ENCODE assay signal across 1 cellular context in the genomic region with DNA sequence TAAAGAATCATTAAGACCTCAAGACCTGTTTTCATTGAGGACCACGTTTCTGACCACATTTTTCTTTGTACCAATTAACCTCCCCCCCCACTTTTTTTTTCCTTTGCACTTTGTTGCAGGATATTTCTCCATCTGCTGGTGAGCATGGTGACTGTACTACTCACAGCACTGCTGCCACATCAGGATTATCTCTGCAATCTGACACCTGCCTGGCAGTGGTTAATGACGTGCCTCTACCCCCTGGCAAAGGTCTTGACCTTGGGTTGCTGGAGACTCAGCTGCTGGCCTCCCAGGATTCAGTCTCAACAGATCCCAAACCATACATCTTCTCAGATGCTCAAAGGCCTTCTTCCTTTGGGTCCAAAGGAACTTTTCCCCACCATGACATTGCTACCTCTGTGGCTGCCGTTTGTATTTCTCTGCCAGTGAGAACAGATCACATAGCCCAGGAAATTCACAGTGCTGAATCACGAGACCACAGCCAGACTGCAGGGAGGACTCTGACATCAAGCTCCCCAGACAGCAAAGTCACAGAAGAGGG.
TF ChIP-seq lines count a peak whose summit lies in the region.

No MANE protein-coding gene starts in this region.

TF ChIP-seq in SK-N-SH treated with all-trans-retinoic acid at 6 μM for 48 hours, 23 proteins besides CTCF, POLR2A, EP300 and RAD21 (continued from another document):
- TF ChIP-seq, protein P1, sequence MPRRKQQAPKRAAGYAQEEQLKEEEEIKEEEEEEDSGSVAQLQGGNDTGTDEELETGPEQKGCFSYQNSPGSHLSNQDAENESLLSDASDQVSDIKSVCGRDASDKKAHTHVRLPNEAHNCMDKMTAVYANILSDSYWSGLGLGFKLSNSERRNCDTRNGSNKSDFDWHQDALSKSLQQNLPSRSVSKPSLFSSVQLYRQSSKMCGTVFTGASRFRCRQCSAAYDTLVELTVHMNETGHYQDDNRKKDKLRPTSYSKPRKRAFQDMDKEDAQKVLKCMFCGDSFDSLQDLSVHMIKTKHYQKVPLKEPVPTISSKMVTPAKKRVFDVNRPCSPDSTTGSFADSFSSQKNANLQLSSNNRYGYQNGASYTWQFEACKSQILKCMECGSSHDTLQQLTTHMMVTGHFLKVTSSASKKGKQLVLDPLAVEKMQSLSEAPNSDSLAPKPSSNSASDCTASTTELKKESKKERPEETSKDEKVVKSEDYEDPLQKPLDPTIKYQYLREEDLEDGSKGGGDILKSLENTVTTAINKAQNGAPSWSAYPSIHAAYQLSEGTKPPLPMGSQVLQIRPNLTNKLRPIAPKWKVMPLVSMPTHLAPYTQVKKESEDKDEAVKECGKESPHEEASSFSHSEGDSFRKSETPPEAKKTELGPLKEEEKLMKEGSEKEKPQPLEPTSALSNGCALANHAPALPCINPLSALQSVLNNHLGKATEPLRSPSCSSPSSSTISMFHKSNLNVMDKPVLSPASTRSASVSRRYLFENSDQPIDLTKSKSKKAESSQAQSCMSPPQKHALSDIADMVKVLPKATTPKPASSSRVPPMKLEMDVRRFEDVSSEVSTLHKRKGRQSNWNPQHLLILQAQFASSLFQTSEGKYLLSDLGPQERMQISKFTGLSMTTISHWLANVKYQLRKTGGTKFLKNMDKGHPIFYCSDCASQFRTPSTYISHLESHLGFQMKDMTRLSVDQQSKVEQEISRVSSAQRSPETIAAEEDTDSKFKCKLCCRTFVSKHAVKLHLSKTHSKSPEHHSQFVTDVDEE (CRISPR knock-in tag; IDR thresholded peaks at IDR 0.05): no peak
- TF ChIP-seq ESRRG (CRISPR knock-in tag; IDR thresholded peaks at IDR 0.05) (no peak), ZNF8 (CRISPR knock-in tag; IDR thresholded peaks at IDR 0.05) (no peak), OSR1 (CRISPR knock-in tag; IDR thresholded peaks at IDR 0.05) (no peak), BACH2 (CRISPR knock-in tag; IDR thresholded peaks at IDR 0.05; ENCODE audit: borderline replicate concordance) (no peak), ZFP3 (CRISPR knock-in tag; IDR thresholded peaks at IDR 0.05) (no peak), ISL1 (CRISPR knock-in tag; IDR thresholded peaks at IDR 0.05) (no peak)
- TF ChIP-seq, protein P2, sequence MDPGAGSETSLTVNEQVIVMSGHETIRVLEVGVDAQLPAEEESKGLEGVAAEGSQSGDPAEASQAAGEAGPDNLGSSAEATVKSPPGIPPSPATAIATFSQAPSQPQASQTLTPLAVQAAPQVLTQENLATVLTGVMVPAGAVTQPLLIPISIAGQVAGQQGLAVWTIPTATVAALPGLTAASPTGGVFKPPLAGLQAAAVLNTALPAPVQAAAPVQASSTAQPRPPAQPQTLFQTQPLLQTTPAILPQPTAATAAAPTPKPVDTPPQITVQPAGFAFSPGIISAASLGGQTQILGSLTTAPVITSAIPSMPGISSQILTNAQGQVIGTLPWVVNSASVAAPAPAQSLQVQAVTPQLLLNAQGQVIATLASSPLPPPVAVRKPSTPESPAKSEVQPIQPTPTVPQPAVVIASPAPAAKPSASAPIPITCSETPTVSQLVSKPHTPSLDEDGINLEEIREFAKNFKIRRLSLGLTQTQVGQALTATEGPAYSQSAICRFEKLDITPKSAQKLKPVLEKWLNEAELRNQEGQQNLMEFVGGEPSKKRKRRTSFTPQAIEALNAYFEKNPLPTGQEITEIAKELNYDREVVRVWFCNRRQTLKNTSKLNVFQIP (CRISPR knock-in tag; IDR thresholded peaks at IDR 0.05; ENCODE audit: borderline replicate concordance, low read depth): no peak
- TF ChIP-seq, protein P3, sequence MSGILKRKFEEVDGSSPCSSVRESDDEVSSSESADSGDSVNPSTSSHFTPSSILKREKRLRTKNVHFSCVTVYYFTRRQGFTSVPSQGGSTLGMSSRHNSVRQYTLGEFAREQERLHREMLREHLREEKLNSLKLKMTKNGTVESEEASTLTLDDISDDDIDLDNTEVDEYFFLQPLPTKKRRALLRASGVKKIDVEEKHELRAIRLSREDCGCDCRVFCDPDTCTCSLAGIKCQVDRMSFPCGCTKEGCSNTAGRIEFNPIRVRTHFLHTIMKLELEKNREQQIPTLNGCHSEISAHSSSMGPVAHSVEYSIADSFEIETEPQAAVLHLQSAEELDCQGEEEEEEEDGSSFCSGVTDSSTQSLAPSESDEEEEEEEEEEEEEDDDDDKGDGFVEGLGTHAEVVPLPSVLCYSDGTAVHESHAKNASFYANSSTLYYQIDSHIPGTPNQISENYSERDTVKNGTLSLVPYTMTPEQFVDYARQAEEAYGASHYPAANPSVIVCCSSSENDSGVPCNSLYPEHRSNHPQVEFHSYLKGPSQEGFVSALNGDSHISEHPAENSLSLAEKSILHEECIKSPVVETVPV (CRISPR knock-in tag; IDR thresholded peaks at IDR 0.05): no peak
